Comparison of ENCODE assay signal across 1 cellular context in the genomic region with DNA sequence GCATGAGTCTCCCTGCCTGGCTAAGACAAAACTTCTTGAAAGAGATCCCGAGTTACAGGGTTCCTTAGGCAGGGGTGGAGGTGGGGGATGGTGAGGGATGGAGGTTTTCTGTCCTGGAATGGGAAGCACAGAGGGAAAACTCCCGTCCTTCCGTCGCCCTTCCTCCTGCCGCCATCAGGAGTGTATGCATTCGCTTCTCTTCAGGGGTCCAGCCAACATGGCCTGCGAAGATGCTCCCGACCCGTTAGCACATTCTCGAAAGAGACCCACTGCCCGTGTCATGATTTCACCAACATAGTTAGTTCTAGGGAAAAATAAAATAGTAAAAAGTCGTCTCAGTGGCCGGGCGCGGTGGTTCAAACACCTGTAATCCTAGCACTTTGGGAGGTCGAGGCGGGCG.
TF ChIP-seq lines count a peak whose summit lies in the region.

No MANE protein-coding gene starts in this region.

TF ChIP-seq in H1, 55 proteins besides CTCF, POLR2A, EP300 and RAD21:
- TF ChIP-seq TEAD4 (IDR thresholded peaks at IDR 0.05; ENCODE audit: low read depth, low read length): no peak
